13 cellular contexts compared by ENCODE assay signal in genomic region chr6:156634971-156635371, GRCh38.
DNase-seq lines count a peak whose midpoint lies in the region; ATAC-seq, FAIRE-seq and TF ChIP-seq lines count a peak whose summit lies in the region.
"Had no signal": no experiment of that assay in that cellular context is flagged by ENCODE, and none has a peak within 500 bp of the region (broad histone marks: within the 10 kb centered on the region; RNA-seq: fewer than 3 reads in every experiment).

No MANE protein-coding gene starts in this region.

- H3K4me1 ChIP-seq in right lobe of liver, result no peaks in the 10 kb centered on the region
- H3K4me1 ChIP-seq in HepG2 (ENCODE audit: insufficient read depth, low read length), result peaks cover 11% of the 10 kb centered on the region
- no peaks in the 10 kb centered on the region for H3K4me1 ChIP-seq in mammary epithelial cell (ENCODE audit: insufficient read depth, low read length)

- CTCF ChIA-PET in HepG2 (lab: Yijun Ruan, JAX; ENCODE audit: low intra/inter-chr PET ratio, low total read pairs) (no interaction called here), mammary epithelial cell (lab: Charles Lee; ENCODE audit: low non-redundant PET) (no interaction called here)

- no peak for FAIRE-seq in HepG2 (lab: Jason Lieb, UNC)

- H4K20me1 ChIP-seq in HepG2 (ENCODE audit: insufficient read depth, low read length), result no peaks in the 10 kb centered on the region
- H4K20me1 ChIP-seq in mammary epithelial cell (ENCODE audit: insufficient read depth, low read length), result no peaks in the 10 kb centered on the region

- POLR2A ChIA-PET in HepG2 (lab: Yijun Ruan, JAX), result no interaction called here

- WGBS in right lobe of liver (ENCODE audit: insufficient coverage, low coverage, low lambda C conversion rate, missing lambda C conversion rate), result 54% methylated on average over 9 of the region's 9 CpGs
- WGBS in HepG2 (ENCODE audit: low lambda C conversion rate), result 79% methylated on average over 9 of the region's 9 CpGs
- 38% methylated on average over 8 of the region's 9 CpGs for WGBS in mammary epithelial cell (ENCODE audit: low coverage, missing lambda C conversion rate)

- peaks cover 2% of the 10 kb centered on the region for H3K9me3 Mint-ChIP-seq in nephron

- H3K27ac Mint-ChIP-seq in nephron, result peak overlapping the region; percentile 81 to 93 (median 93)

- no peaks in the 10 kb centered on the region for H3K9me3 ChIP-seq in right lobe of liver
- H3K9me3 ChIP-seq in HepG2 (ENCODE audit: low read length), result no peaks in the 10 kb centered on the region
- H3K9me3 ChIP-seq in mammary epithelial cell (replicated peaks; ENCODE audit: insufficient read depth, low read length), result no peaks in the 10 kb centered on the region

- no peak for TF ChIP-seq RAD21 in HepG2 (CRISPR knock-in tag; IDR thresholded peaks at IDR 0.05)

- H3K4me3 Mint-ChIP-seq in nephron, result peak overlapping the region; percentile 14 to 65 (median 62)

- no peak for DNase-seq in right lobe of liver
- no peak for DNase-seq in HepG2 (ENCODE audit: low spot score)
- DNase-seq in mammary epithelial cell, result no peak
- no peak for DNase-seq in left lobe of liver (ENCODE audit: low spot score)
- no peak for DNase-seq in activated CD8-positive, alpha-beta memory T cell treated with anti-CD3 and anti-CD28 coated beads, Interleukin-2, amount 50 U/mL, for 48 hours
- DNase-seq in HT-29 (ENCODE audit: low spot score), result no peak
- DNase-seq: activated CD4-positive, alpha-beta T cell treated with anti-CD3 and anti-CD28 coated beads for 4 hours; amniotic stem cell; C1 segment of cervical spinal cord; erythroblast; stimulated activated CD4-positive, alpha-beta T cell treated with anti-CD3 and anti-CD28 coated beads, Interleukin-4, amount 100 ng/mL, for 4 hours had no signal

- H3K9ac ChIP-seq in HepG2 (ENCODE audit: insufficient read depth, low read depth, low read length), result no peak overlapping the region
- no peak overlapping the region for H3K9ac ChIP-seq in mammary epithelial cell (ENCODE audit: insufficient read depth, low read length)

- H3K27ac ChIP-seq in right lobe of liver (peak overlapping the region in 1 of 3 donors; percentile 33), HepG2 (ENCODE audit: extremely low read length, insufficient read depth, low read length) (no peak overlapping the region), mammary epithelial cell (ENCODE audit: insufficient read depth, low read depth, low read length) (no peak overlapping the region)

- H3K36me3 ChIP-seq in right lobe of liver (no peaks in the 10 kb centered on the region), HepG2 (replicated peaks in 1 of 2; ENCODE audit: control insufficient read depth in 1 of 2, insufficient read depth in 2 of 2, low read length in 2 of 2) (no peaks in the 10 kb centered on the region), mammary epithelial cell (ENCODE audit: insufficient read depth, low read length) (no peaks in the 10 kb centered on the region)

- dilution Hi-C loops in mammary epithelial cell (cut with HindIII; ENCODE audit: low sequenced_read_pairs), result no loop called here

- TF ChIP-seq EP300 in HepG2 (IDR thresholded peaks at IDR 0.05; ENCODE audit: low read depth in 2 of 2, low read length in 2 of 2) (no peak), HepG2 (CRISPR knock-in tag; IDR thresholded peaks at IDR 0.05; ENCODE audit: borderline replicate concordance) (no peak)

- H3K4me2 ChIP-seq in HepG2 (ENCODE audit: low read depth, low read length) (no peak overlapping the region), mammary epithelial cell (ENCODE audit: insufficient read depth, low read depth, low read length) (no peak overlapping the region)

- intact Hi-C loops in right lobe of liver (cut with DNase I), result no loop called here
- intact Hi-C loops in HepG2 (cut with micrococcal nuclease; ENCODE audit: unreplicated experiment), result no loop called here
- intact Hi-C loops in mammary epithelial cell (cut with micrococcal nuclease), result no loop called here

- H3K36me3 Mint-ChIP-seq in nephron (ENCODE audit: low read depth), result no peaks in the 10 kb centered on the region

- H3K27me3 ChIP-seq in right lobe of liver, result no peaks in the 10 kb centered on the region
- no peaks in the 10 kb centered on the region; a peak in 1 of 5 replicates for H3K27me3 ChIP-seq in HepG2 (ENCODE audit: control insufficient read depth in 1 of 2, insufficient read depth in 2 of 2, low read length in 2 of 2)
- H3K27me3 ChIP-seq in mammary epithelial cell (ENCODE audit: insufficient read depth, low read length), result no peaks in the 10 kb centered on the region

- H3K79me2 ChIP-seq in HepG2 (ENCODE audit: insufficient read depth, low read length), result no peaks in the 10 kb centered on the region
- no peaks in the 10 kb centered on the region for H3K79me2 ChIP-seq in mammary epithelial cell (ENCODE audit: insufficient read depth, low read length)

- in situ Hi-C loops in HepG2 (cut with HindIII; ENCODE audit: extremely low pct_ligation_motif_present, low pct_unique_long_range_greater_than_20kb), result no loop called here
- in situ Hi-C loops in mammary epithelial cell (cut with MboI; ENCODE audit: low sequenced_read_pairs in 2 of 2), result no loop called here

- H3K4me3 ChIP-seq in right lobe of liver (no peak overlapping the region), HepG2 (replicated peaks in 1 of 3; ENCODE audit: insufficient read depth in 1 of 3, low read depth in 2 of 3, low read length in 3 of 3) (no peak overlapping the region), mammary epithelial cell (replicated peaks in 1 of 3; ENCODE audit: insufficient read depth in 1 of 3, low read depth in 2 of 3, low read length in 3 of 3) (no peak overlapping the region)

- TF ChIP-seq POLR2A in right lobe of liver (IDR thresholded peaks at IDR 0.05), result no peak
- no peak for TF ChIP-seq POLR2A in HepG2 (IDR thresholded peaks at IDR 0.05; ENCODE audit: insufficient read depth in 1 of 2, low read depth in 2 of 2, low read length in 2 of 2)

- H3K27me3 Mint-ChIP-seq in nephron (ENCODE audit: low read depth), result no peaks in the 10 kb centered on the region

- H2AFZ ChIP-seq in HepG2 (ENCODE audit: low read length) (no peak overlapping the region), mammary epithelial cell (ENCODE audit: low read depth, low read length) (peak overlapping the region; percentile 7)

- H3K4me1 Mint-ChIP-seq in nephron, result peaks cover 28% of the 10 kb centered on the region

- TF ChIP-seq CTCF in right lobe of liver (IDR thresholded peaks at IDR 0.05) (no peak), HepG2 (CRISPR knock-in tag; IDR thresholded peaks at IDR 0.05) (no peak), mammary epithelial cell (conservative IDR thresholded peaks at IDR 0.05 in 1 of 2, IDR thresholded peaks at IDR 0.05 in 1 of 2; ENCODE audit: extremely low read depth in 1 of 2, insufficient read depth in 1 of 2, low read depth in 1 of 2, low read length in 2 of 2) (no peak), nephron (IDR thresholded peaks at IDR 0.05; ENCODE audit: unreplicated experiment in 3 of 3) (no peak)

- peak; percentile 20 to 52 (median 42) for ATAC-seq in right lobe of liver
- no peak for ATAC-seq in HepG2
- ATAC-seq in left lobe of liver, result no peak
- no peak for ATAC-seq in HG02571 (IDR thresholded peaks at IDR 0.05; ENCODE audit: unreplicated experiment)

- BruUV-seq in HepG2 (replicated peaks; lab: Mats Ljungman, UMichigan), result no TSS peak
- no TSS peak for BruUV-seq in mammary epithelial cell (replicated peaks; lab: Mats Ljungman, UMichigan)

TF ChIP-seq in HepG2, 621 proteins besides CTCF, POLR2A, EP300 and RAD21 (continues in another document):
- no peak for TF ChIP-seq TRAFD1 (CRISPR knock-in tag; IDR thresholded peaks at IDR 0.05; ENCODE audit: borderline replicate concordance)
- no peak for TF ChIP-seq PREB (CRISPR knock-in tag; IDR thresholded peaks at IDR 0.05)
- no peak for TF ChIP-seq TSC22D2 (CRISPR knock-in tag; IDR thresholded peaks at IDR 0.05; ENCODE audit: borderline replicate concordance)
- TF ChIP-seq DDIT3 (CRISPR knock-in tag; IDR thresholded peaks at IDR 0.05), result no peak
- no peak for TF ChIP-seq ZNF740 (CRISPR knock-in tag; IDR thresholded peaks at IDR 0.05)
- no peak for TF ChIP-seq RCOR2 (CRISPR knock-in tag; IDR thresholded peaks at IDR 0.05)
- no peak for TF ChIP-seq MEIS2 (CRISPR knock-in tag; IDR thresholded peaks at IDR 0.05)

Comparison
In these comparisons a context has a peak if more than half of its experiments do, and no peak if none do; other contexts are left out.
1. ATAC-seq: peak in right lobe of liver (4 of 4); none in HepG2 (single experiment), left lobe of liver (single experiment) and HG02571 (single experiment).